Comparison of ENCODE assay signal across 7 cellular contexts in genomic region chr2:210912779-210913178, GRCh38.
"Had no signal": no experiment of that assay in that cellular context is flagged by ENCODE, and none has a peak within 500 bp of the region (broad histone marks: within the 10 kb centered on the region; RNA-seq: fewer than 3 reads in every experiment).

No MANE protein-coding gene starts in this region.

- H3K27ac Mint-ChIP-seq: IgD-negative memory B cell had no signal

- H3K4me3 Mint-ChIP-seq: IgD-negative memory B cell had no signal

- H3K36me3 Mint-ChIP-seq: IgD-negative memory B cell had no signal

- H3K4me3 ChIP-seq: K562 had no signal

- H3K27me3 Mint-ChIP-seq: IgD-negative memory B cell had no signal

- ATAC-seq: HepG2, K562 had no signal

- H3K4me1 Mint-ChIP-seq: IgD-negative memory B cell had no signal

- H3K27ac ChIP-seq: HL-60 had no signal

- FAIRE-seq: HepG2, HTR-8/SVneo, K562 had no signal

- DNase-seq: IMR-90, KBM-7 had no signal
